Comparison of ENCODE assay signal across 9 cellular contexts in the genomic region with DNA sequence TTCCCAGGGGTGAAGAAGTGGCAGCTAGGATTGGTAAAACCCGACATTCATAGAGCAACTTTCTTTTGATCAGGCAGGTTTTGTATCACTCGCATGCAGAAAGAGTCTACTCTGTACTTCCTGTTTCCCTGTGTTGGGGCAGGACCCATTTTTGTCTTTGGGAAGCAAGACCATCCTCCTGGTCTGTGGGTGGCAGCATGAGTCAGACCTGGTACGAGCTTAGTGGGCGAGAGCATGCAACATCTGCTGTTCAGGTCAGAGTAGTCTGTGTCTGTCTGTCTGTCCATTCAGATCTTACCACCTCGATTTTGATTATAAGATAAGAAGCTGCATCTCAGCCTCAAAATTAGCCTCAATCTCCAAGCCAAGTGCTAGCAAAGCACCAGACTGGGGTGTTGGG.
DNase-seq lines count a peak whose midpoint lies in the region; ATAC-seq and TF ChIP-seq lines count a peak whose summit lies in the region.
"Had no signal": no experiment of that assay in that cellular context is flagged by ENCODE, and none has a peak within 500 bp of the region (broad histone marks: within the 10 kb centered on the region; RNA-seq: fewer than 3 reads in every experiment).

No MANE protein-coding gene starts in this region.

- peaks cover 68 to 90% (median 76%) of the 10 kb centered on the region in 4 donors for H3K4me1 Mint-ChIP-seq in CD4-positive, alpha-beta memory T cell
- H3K4me1 Mint-ChIP-seq in activated T-helper 17 cell treated with anti-CD3 and anti-CD28 coated beads, Interleukin-2, amount 50 U/mL, for 72 hours: peaks cover 53% of the 10 kb centered on the region
- H3K4me1 Mint-ChIP-seq in natural killer cell treated with Interleukin-12 subunit alpha and Interleukin-12 subunit beta and Interleukin-15 and Interleukin-18, amount 100 ng/mL, for 72 hours (ENCODE audit: low read depth in 2 of 2): peaks cover 60 to 66% of the 10 kb centered on the region in 2 donors

- H3K4me3 ChIP-seq in CD4-positive, alpha-beta memory T cell (ENCODE audit: low read length in 2 of 2): no peak overlapping the region

- H3K36me3 Mint-ChIP-seq in CD4-positive, alpha-beta memory T cell: no peaks in the 10 kb centered on the region
- H3K36me3 Mint-ChIP-seq in activated T-helper 17 cell treated with anti-CD3 and anti-CD28 coated beads, Interleukin-2, amount 50 U/mL, for 72 hours (ENCODE audit: low read depth): no peaks in the 10 kb centered on the region
- H3K36me3 Mint-ChIP-seq in natural killer cell treated with Interleukin-12 subunit alpha and Interleukin-12 subunit beta and Interleukin-15 and Interleukin-18, amount 100 ng/mL, for 72 hours: no peaks in the 10 kb centered on the region

- H3K4me1 ChIP-seq in CD4-positive, alpha-beta memory T cell (ENCODE audit: insufficient read depth, low read length): peaks cover 77% of the 10 kb centered on the region

- no peaks in the 10 kb centered on the region for H3K27me3 Mint-ChIP-seq in CD4-positive, alpha-beta memory T cell
- H3K27me3 Mint-ChIP-seq in activated T-helper 17 cell treated with anti-CD3 and anti-CD28 coated beads, Interleukin-2, amount 50 U/mL, for 72 hours: no peaks in the 10 kb centered on the region
- no peaks in the 10 kb centered on the region for H3K27me3 Mint-ChIP-seq in natural killer cell treated with Interleukin-12 subunit alpha and Interleukin-12 subunit beta and Interleukin-15 and Interleukin-18, amount 100 ng/mL, for 72 hours

- TF ChIP-seq CTCF in GM10248 (IDR thresholded peaks at IDR 0.05; ENCODE audit: control extremely low read depth, extremely low read depth, low read depth, missing control alignments): no peak

- H3K27ac Mint-ChIP-seq in CD4-positive, alpha-beta memory T cell: peak overlapping the region; percentile 94 to 100 (median 99)
- peak overlapping the region; percentile 99 for H3K27ac Mint-ChIP-seq in activated T-helper 17 cell treated with anti-CD3 and anti-CD28 coated beads, Interleukin-2, amount 50 U/mL, for 72 hours
- peak overlapping the region; percentile 65 to 77 for H3K27ac Mint-ChIP-seq in natural killer cell treated with Interleukin-12 subunit alpha and Interleukin-12 subunit beta and Interleukin-15 and Interleukin-18, amount 100 ng/mL, for 72 hours

- peak; percentile 86 for ATAC-seq in activated T-helper 17 cell treated with anti-CD3 and anti-CD28 coated beads, Interleukin-2, amount 50 U/mL, for 72 hours (replicated peaks)
- peak; percentile 94 to 95 for ATAC-seq in natural killer cell treated with Interleukin-12 subunit alpha and Interleukin-12 subunit beta and Interleukin-15 and Interleukin-18, amount 100 ng/mL, for 72 hours
- ATAC-seq in HG02610 (IDR thresholded peaks at IDR 0.05; ENCODE audit: unreplicated experiment) (no peak), HG02981 (IDR thresholded peaks at IDR 0.05; ENCODE audit: unreplicated experiment) (no peak)

- no peaks in the 10 kb centered on the region for H3K27me3 ChIP-seq in CD4-positive, alpha-beta memory T cell (ENCODE audit: insufficient read depth, low read length)

- DNase-seq in CD4-positive, alpha-beta memory T cell: peak in 4 of 5 donors; percentile 24 to 62 (median 30)
- DNase-seq in NCI-H2196 (lab: John Stamatoyannopoulos, UW; ENCODE audit: unreplicated experiment) (peak; percentile 30), GM10248 (ENCODE audit: extremely low spot score) (no peak), NCI-H1694 treated with DMSO at 0.1 percent for 48 hours (lab: John Stamatoyannopoulos, UW) (no peak)
- peak; percentile 79 for DNase-seq in natural killer cell treated with Interleukin-12 subunit alpha and Interleukin-12 subunit beta and Interleukin-15 and Interleukin-18, amount 100 ng/mL, for 72 hours (ENCODE audit: low spot score)
- DNase-seq: NCI-H774 had no signal

- POLR2A ChIA-PET in CD4-positive, alpha-beta memory T cell (lab: Charles Lee; ENCODE audit: partially characterized antibody): interaction anchor here (0.7 to 8.8 kb wide), 18 partner anchors 10 to 109 kb away, joined by 3 to 113 read pairs (median 6); no protein-coding TSS in a partner anchor
- POLR2A ChIA-PET in GM10248 (lab: Yijun Ruan, JAX): interaction anchor here (0.6 kb wide), 1 partner anchor 15 kb away, joined by 3 read pairs; no protein-coding TSS in a partner anchor

- peaks cover 3% of the 10 kb centered on the region for H3K36me3 ChIP-seq in CD4-positive, alpha-beta memory T cell (ENCODE audit: insufficient read depth, low read length)

- H3K27ac ChIP-seq in CD4-positive, alpha-beta memory T cell (ENCODE audit: low read depth, low read length): peak overlapping the region; percentile 49

- H3K9me3 Mint-ChIP-seq in CD4-positive, alpha-beta memory T cell: no peaks in the 10 kb centered on the region
- no peaks in the 10 kb centered on the region for H3K9me3 Mint-ChIP-seq in activated T-helper 17 cell treated with anti-CD3 and anti-CD28 coated beads, Interleukin-2, amount 50 U/mL, for 72 hours
- peaks cover 4% of the 10 kb centered on the region for H3K9me3 Mint-ChIP-seq in natural killer cell treated with Interleukin-12 subunit alpha and Interleukin-12 subunit beta and Interleukin-15 and Interleukin-18, amount 100 ng/mL, for 72 hours

- CTCF ChIA-PET in CD4-positive, alpha-beta memory T cell (lab: Charles Lee; ENCODE audit: partially characterized antibody): interaction anchor here (1.0 to 3.9 kb wide), 7 partner anchors 11 to 109 kb away, joined by 3 to 46 read pairs (median 12); no protein-coding TSS in a partner anchor
- CTCF ChIA-PET in GM10248 (lab: Yijun Ruan, JAX): interaction anchor here (0.8 to 3.8 kb wide), 10 partner anchors 9 to 113 kb away, joined by 3 to 19 read pairs (median 6); no protein-coding TSS in a partner anchor

- intact Hi-C loops in CD4-positive, alpha-beta memory T cell (cut with micrococcal nuclease): loop anchor here (10.0 kb wide), 2 partner anchors 345 to 1705 kb away; a partner anchor contains a TSS

- H3K9me3 ChIP-seq in CD4-positive, alpha-beta memory T cell (ENCODE audit: control insufficient read depth in 1 of 2, low read length in 2 of 2): no peaks in the 10 kb centered on the region

- peak overlapping the region; percentile 27 to 82 (median 69) for H3K4me3 Mint-ChIP-seq in CD4-positive, alpha-beta memory T cell
- peak overlapping the region; percentile 77 for H3K4me3 Mint-ChIP-seq in activated T-helper 17 cell treated with anti-CD3 and anti-CD28 coated beads, Interleukin-2, amount 50 U/mL, for 72 hours
- peak overlapping the region; percentile 47 for H3K4me3 Mint-ChIP-seq in natural killer cell treated with Interleukin-12 subunit alpha and Interleukin-12 subunit beta and Interleukin-15 and Interleukin-18, amount 100 ng/mL, for 72 hours

Comparison
In these comparisons a context has a peak if more than half of its experiments do, and no peak if none do; other contexts are left out.
1. DNase-seq: peak in CD4-positive, alpha-beta memory T cell (4 of 5), NCI-H2196 (single experiment) and natural killer cell treated with Interleukin-12 subunit alpha and Interleukin-12 subunit beta and Interleukin-15 and Interleukin-18, amount 100 ng/mL, for 72 hours (single experiment); none in GM10248 (single experiment) and NCI-H1694 treated with DMSO at 0.1 percent for 48 hours (single experiment).
2. ATAC-seq: peak in activated T-helper 17 cell treated with anti-CD3 and anti-CD28 coated beads, Interleukin-2, amount 50 U/mL, for 72 hours (single experiment) and natural killer cell treated with Interleukin-12 subunit alpha and Interleukin-12 subunit beta and Interleukin-15 and Interleukin-18, amount 100 ng/mL, for 72 hours (2 of 2); none in HG02610 (single experiment) and HG02981 (single experiment).
3. Peak in every context shown above with its lines, with median percentiles within 50 percentile points of each other: H3K27ac Mint-ChIP-seq and H3K4me3 Mint-ChIP-seq.